Comparison of ENCODE assay signal across 20 cellular contexts in genomic region chr10:71438761-71439160, GRCh38. TPM values are rescaled to one million over a fixed set of nuclear protein-coding genes. Genes with fewer than 3 reads are reported as not detected.
"Had no signal": no experiment of that assay in that cellular context is flagged by ENCODE, and none has a peak within 500 bp of the region (broad histone marks: within the 10 kb centered on the region; RNA-seq: fewer than 3 reads in every experiment).

No MANE protein-coding gene starts in this region.

- H3K4me3 Mint-ChIP-seq: natural killer cell; stimulated activated naive CD8-positive, alpha-beta T cell treated with anti-CD3 and anti-CD28 coated beads, Interleukin-15, amount 100 ng/mL, for 72 hours had no signal

- H3K36me3 Mint-ChIP-seq: natural killer cell had no signal

- H3K27ac Mint-ChIP-seq: natural killer cell; stimulated activated naive CD8-positive, alpha-beta T cell treated with anti-CD3 and anti-CD28 coated beads, Interleukin-15, amount 100 ng/mL, for 72 hours had no signal

- H3K27me3 Mint-ChIP-seq: stimulated activated naive CD8-positive, alpha-beta T cell treated with anti-CD3 and anti-CD28 coated beads, Interleukin-15, amount 100 ng/mL, for 72 hours had no signal

- H3K9me3 Mint-ChIP-seq: natural killer cell; stimulated activated naive CD8-positive, alpha-beta T cell treated with anti-CD3 and anti-CD28 coated beads, Interleukin-15, amount 100 ng/mL, for 72 hours had no signal

- DNase-seq: cerebellar nuclear complex; cortex of kidney; foreskin keratinocyte; glutamatergic neuron; heart right ventricle; hippocampal formation; left colon; left ventricle myocardium inferior; natural killer cell; psoas muscle; right cardiac atrium; stimulated activated CD4-positive, alpha-beta T cell treated with anti-CD3 and anti-CD28 coated beads, Interleukin-15, amount 100 ng/mL, for 24 hours; stimulated activated CD4-positive, alpha-beta T cell treated with anti-CD3 and anti-CD28 coated beads, Interleukin-2, amount 100 ng/mL, for 48 hours; stimulated activated naive CD4-positive, alpha-beta T cell; stimulated activated naive CD8-positive, alpha-beta T cell treated with anti-CD3 and anti-CD28 coated beads, Interleukin-15, amount 100 ng/mL, for 72 hours; transverse colon; upper lobe of right lung; uterus had no signal

RNA-seq across cellular contexts. Expression of gene CDH23, which starts 42.0 kb away (rescaled TPM):
- total RNA-seq: osteocyte, renal cortical epithelial cell had no signal
- polyA plus RNA-seq: foreskin keratinocyte had no signal
